Comparison of ENCODE assay signal across 12 cellular contexts in genomic region chr12:26863515-26863914, GRCh38. TPM values are rescaled to one million over a fixed set of nuclear protein-coding genes. Genes with fewer than 3 reads are reported as not detected.
DNase-seq lines count a peak whose midpoint lies in the region; ATAC-seq and TF ChIP-seq lines count a peak whose summit lies in the region.
"Had no signal": no experiment of that assay in that cellular context is flagged by ENCODE, and none has a peak within 500 bp of the region (broad histone marks: within the 10 kb centered on the region; RNA-seq: fewer than 3 reads in every experiment).

No MANE protein-coding gene starts in this region.

- no peak overlapping the region for H2AK5ac ChIP-seq in H9 (ENCODE audit: insufficient read length, low read length)

- H2BK5ac ChIP-seq in H9 (ENCODE audit: insufficient read length, low read length), result no peak overlapping the region

- H4K5ac ChIP-seq in H9 (ENCODE audit: insufficient read length, low read depth, low read length), result no peak overlapping the region

- TF ChIP-seq CTCF in C4-2B (conservative IDR thresholded peaks at IDR 0.05) (peak; percentile 45), H9 (conservative IDR thresholded peaks at IDR 0.05) (peak; percentile 63), PC-3 (conservative IDR thresholded peaks at IDR 0.05; ENCODE audit: low read depth, low read length) (peak; percentile 60), fibroblast of pulmonary artery (IDR thresholded peaks at IDR 0.05; ENCODE audit: low read length, missing control alignments) (peak; percentile 37)

- no peak overlapping the region for H4K91ac ChIP-seq in H9 (ENCODE audit: insufficient read length, low read depth, low read length)

- H3K4ac ChIP-seq in H9 (ENCODE audit: low read depth, low read length), result no peak overlapping the region

- CTCF ChIA-PET in PC-3 (lab: Charles Lee), result interaction anchor here (0.6 kb wide), 1 partner anchor 78 kb away, joined by 3 read pairs; no protein-coding TSS in a partner anchor

- H3K4me2 ChIP-seq in H9 (ENCODE audit: insufficient read depth, insufficient read length, low read length), result no peak overlapping the region
- no peak overlapping the region for H3K4me2 ChIP-seq in PC-3 (ENCODE audit: low read length)

- no peak overlapping the region for H2BK20ac ChIP-seq in H9 (ENCODE audit: low read depth, low read length, poor library complexity, severe bottlenecking)

- intact Hi-C loops in PC-3 (cut with micrococcal nuclease), result no loop called here

- H3K4me3 ChIP-seq in PC-3 (ENCODE audit: low read length), result no peak overlapping the region
- no peak overlapping the region for H3K4me3 ChIP-seq in fibroblast of pulmonary artery (replicated peaks; ENCODE audit: low read depth, low read length)

- H3K4me3 Mint-ChIP-seq in H9, result no peak overlapping the region
- H3K4me3 Mint-ChIP-seq: stimulated activated naive CD8-positive, alpha-beta T cell treated with anti-CD3 and anti-CD28 coated beads, Interleukin-15, Interleukin-2, amounts not matched to agents 100 ng/mL and 50 ng/mL, for 24 hours had no signal

- H4K8ac ChIP-seq in H9 (replicated peaks; ENCODE audit: insufficient read length, low read depth, low read length), result no peak overlapping the region

- H3K4me1 Mint-ChIP-seq in H9, result no peaks in the 10 kb centered on the region

- H3K79me1 ChIP-seq in H9 (ENCODE audit: insufficient read depth, low read depth, low read length, poor library complexity, severe bottlenecking), result no peaks in the 10 kb centered on the region

- H3K27ac Mint-ChIP-seq in H9, result no peak overlapping the region
- H3K27ac Mint-ChIP-seq: stimulated activated naive CD8-positive, alpha-beta T cell treated with anti-CD3 and anti-CD28 coated beads, Interleukin-15, Interleukin-2, amounts not matched to agents 100 ng/mL and 50 ng/mL, for 24 hours had no signal

- no CpG with 5 or more reads among the region's 4 CpGs for WGBS in H9 (ENCODE audit: extremely low coverage, insufficient read length, low lambda C conversion rate)

- H3K23ac ChIP-seq in H9 (ENCODE audit: insufficient read length, low read depth, low read length), result no peak overlapping the region

- no peaks in the 10 kb centered on the region for H3K9me3 ChIP-seq in H9 (ENCODE audit: control insufficient read depth, low read depth, low read length)
- H3K9me3 ChIP-seq in PC-3 (ENCODE audit: low read length), result no peaks in the 10 kb centered on the region

- H2BK12ac ChIP-seq in H9 (ENCODE audit: insufficient read length, low read depth, low read length), result no peak overlapping the region

- H3K36me3 Mint-ChIP-seq in H9 (ENCODE audit: insufficient read depth in 1 of 3, low read depth in 3 of 3), result no peaks in the 10 kb centered on the region

- no peak overlapping the region for H3K56ac ChIP-seq in H9 (ENCODE audit: insufficient read length, low read depth, low read length)

- ATAC-seq in PC-3, result no peak
- ATAC-seq in HG02852 (IDR thresholded peaks at IDR 0.05; ENCODE audit: unreplicated experiment), result no peak
- ATAC-seq in GM21786 (IDR thresholded peaks at IDR 0.05; ENCODE audit: unreplicated experiment), result no peak
- ATAC-seq in GM21390 (IDR thresholded peaks at IDR 0.05; ENCODE audit: unreplicated experiment), result no peak

- H4K20me1 ChIP-seq in H9 (ENCODE audit: control insufficient read depth, insufficient read depth, insufficient read length) (no peaks in the 10 kb centered on the region), PC-3 (ENCODE audit: low read length) (no peaks in the 10 kb centered on the region)

- no peak overlapping the region for H3K14ac ChIP-seq in H9 (ENCODE audit: insufficient read depth, low read length)

- H3K27me3 Mint-ChIP-seq in H9 (ENCODE audit: low read depth), result no peaks in the 10 kb centered on the region

- DNase-seq in H9 (no peak), PC-3 (peak; percentile 28), fibroblast of pulmonary artery (ENCODE audit: low read depth) (no peak), hepatic stellate cell (ENCODE audit: low spot score) (no peak)
- DNase-seq: foreskin melanocyte, mesenchymal stem cell, NCI-H2171 treated with DMSO at 0.1 percent for 48 hours had no signal

- no peak overlapping the region for H2AFZ ChIP-seq in H9 (ENCODE audit: low read length)
- no peak overlapping the region for H2AFZ ChIP-seq in PC-3 (ENCODE audit: low read length)

- H3K18ac ChIP-seq in H9 (ENCODE audit: insufficient read length, low read depth, low read length), result no peak overlapping the region

- H3K27me3 ChIP-seq in H9 (ENCODE audit: insufficient read depth, low read length), result no peaks in the 10 kb centered on the region
- no peaks in the 10 kb centered on the region for H3K27me3 ChIP-seq in PC-3 (ENCODE audit: low read length)

- no peaks in the 10 kb centered on the region for H3F3A ChIP-seq in PC-3 (ENCODE audit: low read length, unreplicated experiment)

- H3K9me3 Mint-ChIP-seq in H9, result no peaks in the 10 kb centered on the region
- H3K9me3 Mint-ChIP-seq: stimulated activated naive CD8-positive, alpha-beta T cell treated with anti-CD3 and anti-CD28 coated beads, Interleukin-15, Interleukin-2, amounts not matched to agents 100 ng/mL and 50 ng/mL, for 24 hours had no signal

- POLR2A ChIA-PET in PC-3 (lab: Charles Lee; ENCODE audit: unreplicated experiment), result no interaction called here

- H3K9me2 ChIP-seq in PC-3 (replicated peaks; ENCODE audit: low read length), result no peaks in the 10 kb centered on the region

- H3K4me1 ChIP-seq in H9 (ENCODE audit: insufficient read depth, low read length) (no peaks in the 10 kb centered on the region), PC-3 (ENCODE audit: insufficient read depth, low read length) (no peaks in the 10 kb centered on the region)

- BruUV-seq in PC-3 (replicated peaks; lab: Mats Ljungman, UMichigan), result no TSS peak

- H2BK120ac ChIP-seq in H9 (ENCODE audit: low read depth, low read length, poor library complexity, severe bottlenecking), result no peak overlapping the region

- H3T11ph ChIP-seq in H9 (ENCODE audit: low read length), result no peak overlapping the region

- H3K27ac ChIP-seq in C4-2B (no peak overlapping the region), H9 (ENCODE audit: insufficient read length, low read depth, low read length) (no peak overlapping the region), PC-3 (ENCODE audit: low read length) (no peak overlapping the region)

- no peaks in the 10 kb centered on the region for H3K36me3 ChIP-seq in PC-3 (ENCODE audit: low read depth, low read length)

- H3K9ac ChIP-seq in H9 (ENCODE audit: extremely low read depth, insufficient read length, low read length) (no peak overlapping the region), PC-3 (ENCODE audit: low read length) (no peak overlapping the region)

- H3K23me2 ChIP-seq in H9 (ENCODE audit: insufficient read length, low read depth, low read length, poor library complexity, severe bottlenecking), result no peaks in the 10 kb centered on the region

- no peaks in the 10 kb centered on the region for H3K79me2 ChIP-seq in H9 (ENCODE audit: insufficient read depth, low read length)
- H3K79me2 ChIP-seq in PC-3 (ENCODE audit: low read length), result no peaks in the 10 kb centered on the region

- H2BK15ac ChIP-seq in H9 (ENCODE audit: low read depth, low read length), result no peak overlapping the region

RNA-seq across cellular contexts. Expression of gene ITPR2, which starts 30.5 kb away (rescaled TPM):
- 14.8 and 16.1 TPM in 2 replicates for total RNA-seq in H9 (2021)
- 4.0 and 10.2 TPM in 2 replicates for total RNA-seq in PC-3 (2014; rRNA removed)
